Comparison of ENCODE assay signal across 8 cellular contexts in the genomic region with DNA sequence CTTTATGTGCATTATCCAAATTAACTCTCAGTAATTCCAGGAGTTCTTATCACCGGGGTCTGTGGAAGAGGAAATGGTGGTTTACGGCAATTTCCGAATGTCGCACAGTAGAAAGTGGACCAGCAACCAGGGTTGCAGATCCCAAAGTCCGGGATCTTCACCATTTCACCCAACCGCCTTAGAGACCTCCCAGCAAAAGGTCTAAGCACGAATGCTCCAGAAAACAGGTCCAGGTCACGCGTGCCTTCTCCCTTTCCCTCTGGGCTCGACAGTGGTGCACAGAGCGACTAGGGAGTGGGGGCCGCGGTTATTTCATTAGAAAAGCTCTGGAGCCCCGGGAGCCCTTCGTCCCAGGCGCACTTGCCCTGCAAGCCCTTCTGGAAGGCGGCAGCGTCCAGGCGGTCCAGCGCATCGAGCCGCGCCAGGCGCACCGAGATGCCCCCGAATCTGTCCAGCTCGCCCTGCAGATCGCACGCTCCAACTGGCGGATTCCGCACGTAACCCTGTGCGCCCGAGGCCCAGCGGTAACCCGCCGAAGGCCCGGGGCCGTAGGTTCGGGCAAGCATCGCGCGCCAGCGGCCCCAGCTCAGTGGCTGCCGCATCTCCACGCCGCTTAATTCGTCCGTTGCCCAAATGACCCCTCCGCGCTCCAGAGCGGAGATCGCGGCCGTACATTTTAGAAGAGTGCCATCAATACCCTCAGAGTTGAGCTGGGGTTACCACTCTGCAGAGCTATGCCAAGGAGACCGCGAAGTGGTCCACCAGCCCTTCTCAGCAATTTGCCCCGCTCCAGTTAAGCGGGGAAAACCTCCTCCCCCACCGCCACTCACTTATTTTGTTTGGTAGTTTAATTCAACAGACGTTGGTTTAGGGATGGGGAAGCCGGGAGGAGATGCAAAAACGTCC. TPM values are rescaled to one million over a fixed set of nuclear protein-coding genes. Genes with fewer than 3 reads are reported as not detected.
DNase-seq lines count a peak whose midpoint lies in the region; ATAC-seq, FAIRE-seq and TF ChIP-seq lines count a peak whose summit lies in the region.

TSS of gene NUDT6 (minus strand) at position 627 of the 906 bp plus-strand sequence. CDS start at position 602, 25 bp downstream.

- H3K9me3 ChIP-seq in OCI-LY3 (ENCODE audit: insufficient read depth, low read length): no peaks in the 10 kb centered on the region
- no peaks in the 10 kb centered on the region for H3K9me3 ChIP-seq in naive thymus-derived CD4-positive, alpha-beta T cell (ENCODE audit: control insufficient read depth in 2 of 3, low read length in 3 of 3)

- POLR2A ChIA-PET in naive thymus-derived CD4-positive, alpha-beta T cell (lab: Charles Lee): interaction anchor here (3.2 kb wide), 1 partner anchor 190 kb away, joined by 9 read pairs; the partner anchor contains the start of gene BBS12

- no peak for FAIRE-seq in D721Med (lab: Jason Lieb, UNC)

- peaks cover 0 to 2% (median 0%) of the 10 kb centered on the region in 11 donors for H3K9me3 Mint-ChIP-seq in naive thymus-derived CD4-positive, alpha-beta T cell

- H2AFZ ChIP-seq in OCI-LY3 (ENCODE audit: low read depth, low read length): peak within 1 kb of the TSS; percentile 99

- H3K4me3 ChIP-seq in OCI-LY3 (ENCODE audit: low read length): peak within 1 kb of the TSS; percentile 97
- H3K4me3 ChIP-seq in fibroblast of mammary gland (ENCODE audit: control insufficient read depth, low read depth, low read length): peak within 1 kb of the TSS; percentile 96
- peak within 1 kb of the TSS; percentile 97 for H3K4me3 ChIP-seq in naive thymus-derived CD4-positive, alpha-beta T cell (ENCODE audit: low read length)

- H3K4me3 Mint-ChIP-seq in naive thymus-derived CD4-positive, alpha-beta T cell: peak within 1 kb of the TSS in 6 of 10 donors; percentile 98 to 100 (median 98)

- CTCF ChIA-PET in naive thymus-derived CD4-positive, alpha-beta T cell (lab: Charles Lee): interaction anchor here (1.0 to 1.1 kb wide), 2 partner anchors 8 to 189 kb away, joined by 3 to 4 read pairs; partner anchors contain the start of gene BBS12

- H3K27ac Mint-ChIP-seq in naive thymus-derived CD4-positive, alpha-beta T cell: peak within 1 kb of the TSS in 8 of 9 donors; percentile 92 to 98 (median 96)

- H3K27ac ChIP-seq in OCI-LY3 (ENCODE audit: low read length): peak within 1 kb of the TSS; percentile 85
- H3K27ac ChIP-seq in naive thymus-derived CD4-positive, alpha-beta T cell (ENCODE audit: low read depth, low read length): peak within 1 kb of the TSS; percentile 68

- H3K36me3 Mint-ChIP-seq in naive thymus-derived CD4-positive, alpha-beta T cell: peaks cover 0 to 6% (median 0%) of the 10 kb centered on the region in 5 donors

- H3K4me1 ChIP-seq in OCI-LY3 (ENCODE audit: low read length): peaks cover 9% of the 10 kb centered on the region
- H3K4me1 ChIP-seq in naive thymus-derived CD4-positive, alpha-beta T cell (ENCODE audit: control insufficient read depth in 2 of 2, insufficient read depth in 2 of 2, low read length in 2 of 2): peaks cover 11 to 12% of the 10 kb centered on the region in 2 donors

- DNase-seq in D721Med (ENCODE audit: insufficient read length, low spot score) (peak; percentile 22), activated T-helper 1 cell treated with Interleukin-2 at 50 U/mL for 16 hours (ENCODE audit: low read depth) (peak; percentile 5), fibroblast of mammary gland (ENCODE audit: low read depth) (peak; percentile 74), stromal cell of bone marrow (ENCODE audit: low read depth) (peak; percentile 47)
- DNase-seq in naive thymus-derived CD4-positive, alpha-beta T cell: peak in 7 of 9 donors; percentile 11 to 53 (median 31)

- TF ChIP-seq CTCF in D721Med (IDR thresholded peaks at IDR 0.05; ENCODE audit: insufficient read depth, missing control alignments): no peak
- no peak for TF ChIP-seq CTCF in OCI-LY3 (IDR thresholded peaks at IDR 0.05; ENCODE audit: low read depth, low read length)
- TF ChIP-seq CTCF in fibroblast of mammary gland (conservative IDR thresholded peaks at IDR 0.05; ENCODE audit: control insufficient read depth, insufficient read depth, low read depth, low read length): no peak

- H3K9ac ChIP-seq in OCI-LY3 (ENCODE audit: low read length): peak within 1 kb of the TSS; percentile 88

- intact Hi-C loops in naive thymus-derived CD4-positive, alpha-beta T cell (cut with micrococcal nuclease): loop anchor here (2.0 to 10.0 kb wide), 14 partner anchors 93 to 1790 kb away; partner anchors contain the start of genes SPRY1 (in 2 of the 2), ANKRD50 (in 1 of the 2), ANXA5 (in 1 of the 2) and BBS7 (in 1 of the 2)

- H3K27me3 Mint-ChIP-seq in naive thymus-derived CD4-positive, alpha-beta T cell: no peaks in the 10 kb centered on the region

- peak; percentile 66 for ATAC-seq in GM19463 (IDR thresholded peaks at IDR 0.05; ENCODE audit: unreplicated experiment)
- peak; percentile 48 for ATAC-seq in HG03565 (IDR thresholded peaks at IDR 0.05; ENCODE audit: unreplicated experiment)
- ATAC-seq in naive thymus-derived CD4-positive, alpha-beta T cell: peak; percentile 56

- no peaks in the 10 kb centered on the region for H4K20me1 ChIP-seq in OCI-LY3 (ENCODE audit: insufficient read depth, low read length)

- no peaks in the 10 kb centered on the region for H3K36me3 ChIP-seq in OCI-LY3 (replicated peaks; ENCODE audit: low read depth, low read length)
- H3K36me3 ChIP-seq in naive thymus-derived CD4-positive, alpha-beta T cell (ENCODE audit: control insufficient read depth in 2 of 3, insufficient read depth in 3 of 3, low read length in 3 of 3): peaks cover 0 to 8% (median 0%) of the 10 kb centered on the region in 3 experiments

- H3K4me2 ChIP-seq in OCI-LY3 (ENCODE audit: low read length): peak within 1 kb of the TSS; percentile 85

- no peaks in the 10 kb centered on the region for H3K27me3 ChIP-seq in OCI-LY3 (ENCODE audit: low read depth, low read length)
- no peaks in the 10 kb centered on the region for H3K27me3 ChIP-seq in naive thymus-derived CD4-positive, alpha-beta T cell (ENCODE audit: control insufficient read depth in 2 of 2, insufficient read depth in 2 of 2, low read length in 2 of 2)

- peaks cover 0 to 30% (median 6%) of the 10 kb centered on the region in 7 donors for H3K4me1 Mint-ChIP-seq in naive thymus-derived CD4-positive, alpha-beta T cell

- H3K79me2 ChIP-seq in OCI-LY3 (ENCODE audit: low read length): peaks cover 36% of the 10 kb centered on the region

RNA-seq across cellular contexts. Expression of gene NUDT6, which starts in this region (rescaled TPM):
- 1 to 10 TPM; 1.4 to 7.4 (median 3.0) TPM for total RNA-seq in naive thymus-derived CD4-positive, alpha-beta T cell
- 1 to 10 TPM in 1 of 2 donors, under 1 TPM in 1; 0.82 to 2.3 TPM for polyA plus RNA-seq in naive thymus-derived CD4-positive, alpha-beta T cell

Comparison
In these comparisons a context has a peak if more than half of its experiments do, and no peak if none do; other contexts are left out.
1. Peak in every context shown above with its lines: DNase-seq, ATAC-seq, H3K4me3 ChIP-seq and H3K27ac ChIP-seq.
2. DNase-seq: peak in every context shown above with its lines; median percentile 74 in fibroblast of mammary gland; 47 in stromal cell of bone marrow; 31 in naive thymus-derived CD4-positive, alpha-beta T cell; 22 in D721Med; 5 in activated T-helper 1 cell treated with Interleukin-2 at 50 U/mL for 16 hours.